8 cellular contexts compared by ENCODE assay signal in genomic region chr1:171655215-171656116, GRCh38. TPM values are rescaled to one million over a fixed set of nuclear protein-coding genes. Genes with fewer than 3 reads are reported as not detected.
DNase-seq lines count a peak whose midpoint lies in the region; ATAC-seq, FAIRE-seq and TF ChIP-seq lines count a peak whose summit lies in the region.
"Had no signal": no experiment of that assay in that cellular context is flagged by ENCODE, and none has a peak within 500 bp of the region (broad histone marks: within the 10 kb centered on the region; RNA-seq: fewer than 3 reads in every experiment).

No MANE protein-coding gene starts in this region.

- intact Hi-C loops in GM12878 (cut with micrococcal nuclease; ENCODE audit: unreplicated experiment) = loop anchor here (1.0 to 2.0 kb wide), 2 partner anchors 61 to 329 kb away; no protein-coding TSS in a partner anchor

- H3K27me3 ChIP-seq in GM12878 (replicated peaks in 1 of 2; ENCODE audit: control insufficient read depth in 2 of 2, insufficient read depth in 2 of 2, low read length in 1 of 2) = peaks cover 0 to 3% of the 10 kb centered on the region in 2 experiments; a peak in 1 of 4 replicates

- CTCF ChIA-PET in GM12878 (lab: Yijun Ruan, JAX) = interaction anchor here (0.6 to 7.3 kb wide), 38 partner anchors 8 to 343 kb away, joined by 3 to 68 read pairs (median 4); partner anchors contain the start of gene VAMP4

- H3K4me2 ChIP-seq in GM12878 (ENCODE audit: control insufficient read depth, insufficient read depth) = peak overlapping the region; percentile 50; the same call in 1 of the 2 replicates

- SMC1A ChIA-PET in GM12878 (lab: Charles Lee; ENCODE audit: uncharacterized antibody, unreplicated experiment) = interaction anchor here (0.7 to 4.2 kb wide), 14 partner anchors 10 to 1012 kb away, joined by 3 to 32 read pairs (median 3); partner anchors contain the start of gene VAMP4

- no peak for TF ChIP-seq POLR2A in GM12878 (IDR thresholded peaks at IDR 0.05; ENCODE audit: low read depth, low read length)

- no peak overlapping the region for H3K27ac ChIP-seq in GM12878 (ENCODE audit: control insufficient read depth, insufficient read depth)

- 11% methylated on average over 21 of the region's 21 CpGs for WGBS in GM12878 (ENCODE audit: insufficient coverage, insufficient replicate concordance, low lambda C conversion rate, missing lambda C conversion rate)

- peak overlapping the region; percentile 62 for H2AFZ ChIP-seq in GM12878 (ENCODE audit: control insufficient read depth, low read depth, low read length)

- ATAC-seq in GM18502 (IDR thresholded peaks at IDR 0.05; ENCODE audit: poor library complexity, unreplicated experiment) (peak; percentile 74), HG03460 (IDR thresholded peaks at IDR 0.05; ENCODE audit: unreplicated experiment) (peak; percentile 73), GM12878 (peak; percentile 97), GM18907 (IDR thresholded peaks at IDR 0.05; ENCODE audit: unreplicated experiment) (no peak)

- peaks cover 15% of the 10 kb centered on the region for H3K27me3 Mint-ChIP-seq in T-helper 2 cell treated with Interferon-gamma antibody and Interleukin-4, amounts not matched to agents 5 μg/mL and 100 μg/mL, for 36 hours (ENCODE audit: low read depth)
- peaks cover 7 to 25% (median 10%) of the 10 kb centered on the region in 3 donors for H3K27me3 Mint-ChIP-seq in immature natural killer cell (ENCODE audit: low read depth in 3 of 3)

- TF ChIP-seq RAD21 in GM12878 (IDR thresholded peaks at IDR 0.05; ENCODE audit: insufficient read depth, low read depth, low read length) = peak; percentile 62

- H4K20me1 ChIP-seq in GM12878 (ENCODE audit: control insufficient read depth, insufficient read depth) = no peaks in the 10 kb centered on the region

- FAIRE-seq in GM12878 (lab: Jason Lieb, UNC) = peak; percentile 59

- no peaks in the 10 kb centered on the region for H3K9me3 ChIP-seq in GM12878 (replicated peaks; ENCODE audit: control insufficient read depth, insufficient read depth, low read length)

- H3K36me3 ChIP-seq in GM12878 (ENCODE audit: control insufficient read depth in 2 of 2, insufficient read depth in 2 of 2, low read length in 1 of 2) = no peaks in the 10 kb centered on the region

- no peak overlapping the region for H3K9ac ChIP-seq in GM12878 (ENCODE audit: control insufficient read depth, insufficient read depth, low read length)

- H3K4me3 Mint-ChIP-seq in T-helper 2 cell treated with Interferon-gamma antibody and Interleukin-4, amounts not matched to agents 5 μg/mL and 100 μg/mL, for 36 hours = peak overlapping the region; percentile 62
- H3K4me3 Mint-ChIP-seq in immature natural killer cell = peak overlapping the region in 2 of 5 donors; percentile 45 to 59

- POLR2A ChIA-PET in GM12878 (lab: Charles Lee) = interaction anchor here (0.8 to 1.2 kb wide), 2 partner anchors 11 to 22 kb away, joined by 3 to 8 read pairs; no protein-coding TSS in a partner anchor

- no TSS peak for BruUV-seq in GM12878 (replicated peaks; lab: Mats Ljungman, UMichigan)

- TF ChIP-seq CTCF in GM12878 (IDR thresholded peaks at IDR 0.05 in 2 of 3, conservative IDR thresholded peaks at IDR 0.05 in 1 of 3; ENCODE audit: control insufficient read depth in 2 of 3, extremely low read depth in 1 of 3, insufficient read depth in 1 of 3, low read depth in 3 of 3, low read length in 3 of 3) = peak; percentile 62 to 89 (median 86)

- no peaks in the 10 kb centered on the region for H3K36me3 Mint-ChIP-seq in T-helper 2 cell treated with Interferon-gamma antibody and Interleukin-4, amounts not matched to agents 5 μg/mL and 100 μg/mL, for 36 hours (ENCODE audit: low read depth)
- no peaks in the 10 kb centered on the region for H3K36me3 Mint-ChIP-seq in immature natural killer cell

- H3K9me3 Mint-ChIP-seq in T-helper 2 cell treated with Interferon-gamma antibody and Interleukin-4, amounts not matched to agents 5 μg/mL and 100 μg/mL, for 36 hours = no peaks in the 10 kb centered on the region
- H3K9me3 Mint-ChIP-seq in immature natural killer cell = no peaks in the 10 kb centered on the region

- H3K79me2 ChIP-seq in GM12878 (ENCODE audit: control insufficient read depth, insufficient read depth, low read length) = no peaks in the 10 kb centered on the region

- RAD21 ChIA-PET in GM12878 (lab: Charles Lee; ENCODE audit: unreplicated experiment) = interaction anchor here (0.7 to 3.9 kb wide), 10 partner anchors 11 to 326 kb away, joined by 3 to 19 read pairs (median 4); partner anchors contain the start of gene METTL13

- H3K4me1 ChIP-seq in GM12878 (ENCODE audit: control insufficient read depth, insufficient read depth, low read length) = no peaks in the 10 kb centered on the region

- peaks cover 8% of the 10 kb centered on the region for H3K4me1 Mint-ChIP-seq in T-helper 2 cell treated with Interferon-gamma antibody and Interleukin-4, amounts not matched to agents 5 μg/mL and 100 μg/mL, for 36 hours (ENCODE audit: low read depth)
- H3K4me1 Mint-ChIP-seq in immature natural killer cell = peaks cover 6 to 8% of the 10 kb centered on the region in 2 donors

- no peak overlapping the region for H3K27ac Mint-ChIP-seq in T-helper 2 cell treated with Interferon-gamma antibody and Interleukin-4, amounts not matched to agents 5 μg/mL and 100 μg/mL, for 36 hours
- H3K27ac Mint-ChIP-seq in immature natural killer cell = no peak overlapping the region

- in situ Hi-C loops in GM12878 (cut with MboI) = no loop called here

- no peak for TF ChIP-seq EP300 in GM12878 (IDR thresholded peaks at IDR 0.05; ENCODE audit: borderline replicate concordance in 1 of 2, control insufficient read depth in 1 of 2, low read depth in 2 of 2, low read length in 2 of 2)

- DNase-seq in T-helper 2 cell treated with Interferon-gamma antibody and Interleukin-4, amounts not matched to agents 5 μg/mL and 100 μg/mL, for 36 hours (ENCODE audit: low spot score) = peak; percentile 61
- no peak for DNase-seq in GM12878 (ENCODE audit: low read depth, low spot score)
- peak; percentile 24 to 48 (median 35) for DNase-seq in immature natural killer cell
- peak; percentile 64 to 68 for DNase-seq in stimulated activated CD4-positive, alpha-beta T cell treated with anti-CD3 and anti-CD28 coated beads, Interleukin-1b, Interleukin-23, amount 100 ng/mL, for 4 hours (ENCODE audit: low read depth in 2 of 2)

- no peak overlapping the region for H3K4me3 ChIP-seq in GM12878

TF ChIP-seq in GM12878, 131 proteins besides CTCF, POLR2A, EP300 and RAD21:
- TF ChIP-seq NFXL1 (IDR thresholded peaks at IDR 0.05; ENCODE audit: borderline replicate concordance) (no peak), NBN (IDR thresholded peaks at IDR 0.05) (0 out of 2 replicates have a peak, but pooled peaks have one; percentile 30), BRCA1 (IDR thresholded peaks at IDR 0.05; ENCODE audit: low read depth, low read length) (no peak), YY1 (IDR thresholded peaks at IDR 0.05; ENCODE audit: low read depth, low read length) (peak; percentile 85), SMC3 (IDR thresholded peaks at IDR 0.05; ENCODE audit: borderline replicate concordance, low read length) (peak; percentile 53; the same call in 1 of the 2 replicates), IKZF1 (conservative IDR thresholded peaks at IDR 0.05) (peak; percentile 35; the same call in 1 of the 2 replicates)

RNA-seq across cellular contexts. Expression of gene MYOC, which starts 3.0 kb away (rescaled TPM):
- total RNA-seq in GM12878 (2013; cell fraction: nucleolus; rRNA removed) = not detected in 2 replicates
- total RNA-seq in GM12878 (2014; rRNA removed) = not detected in 2 replicates
- total RNA-seq in GM12878 (2014; rRNA removed; fragmentation: Illumina TruSeq; extraction: Trizol) = not detected in 2 replicates
- total RNA-seq in GM12878 (2021) = not detected in 2 replicates
- polyA plus RNA-seq in GM12878 (2011; ENCODE audit: low read depth) = not detected
- polyA plus RNA-seq in GM12878 (2011; rRNA removed) = 0.07 TPM in 1 of 2 replicates, not detected in the other
- polyA plus RNA-seq in GM12878 (2011; cell fraction: cytosol; rRNA removed) = 0.03 TPM in 1 of 2 replicates, not detected in the other
- not detected in 2 replicates for polyA plus RNA-seq in GM12878 (2011; cell fraction: nucleus; rRNA removed)
- polyA plus RNA-seq in GM12878 (2012) = not detected in 2 replicates
- polyA plus RNA-seq in GM12878 (2014; fragmentation: Illumina TruSeq; extraction: Trizol) = not detected in 2 replicates
- polyA plus RNA-seq in GM12878 (2014; fragmentation: Nextera tagmentation; extraction: Ambion mirVana) = not detected
- not detected in 2 replicates for polyA plus RNA-seq in GM12878 (2014; rRNA removed)
- not detected for polyA plus RNA-seq in GM12878 (2016; fragmentation: Nextera tagmentation; extraction: Ambion mirVana)
- polyA minus RNA-seq in GM12878 (2011; rRNA and poly(A)+ RNA removed) = 0.15 TPM in 1 of 2 replicates, not detected in the other
- not detected in 2 replicates for polyA minus RNA-seq in GM12878 (2011; cell fraction: cytosol; rRNA and poly(A)+ RNA removed)
- not detected in 2 replicates for polyA minus RNA-seq in GM12878 (2011; cell fraction: nucleus; rRNA and poly(A)+ RNA removed)
- polyA plus RNA-seq in immature natural killer cell = not detected
- polyA plus RNA-seq: neural cell had no signal

RNA-seq across cellular contexts. Expression of gene MYOCOS, which starts 33.4 kb away (rescaled TPM):
- not detected in 2 replicates for total RNA-seq in GM12878 (2013; cell fraction: nucleolus; rRNA removed)
- 0.11 and 0.23 TPM in 2 replicates for total RNA-seq in GM12878 (2014; rRNA removed)
- total RNA-seq in GM12878 (2014; rRNA removed; fragmentation: Illumina TruSeq; extraction: Trizol) = 0.18 TPM in 1 of 2 replicates, not detected in the other
- total RNA-seq in GM12878 (2021) = not detected in 2 replicates
- not detected for polyA plus RNA-seq in GM12878 (2011; ENCODE audit: low read depth)
- 0.14 and 0.26 TPM in 2 replicates for polyA plus RNA-seq in GM12878 (2011; rRNA removed)
- polyA plus RNA-seq in GM12878 (2011; cell fraction: cytosol; rRNA removed) = 0.18 TPM in 1 of 2 replicates, not detected in the other
- 0.13 and 0.15 TPM in 2 replicates for polyA plus RNA-seq in GM12878 (2011; cell fraction: nucleus; rRNA removed)
- not detected in 2 replicates for polyA plus RNA-seq in GM12878 (2012)
- not detected in 2 replicates for polyA plus RNA-seq in GM12878 (2014; fragmentation: Illumina TruSeq; extraction: Trizol)
- polyA plus RNA-seq in GM12878 (2014; fragmentation: Nextera tagmentation; extraction: Ambion mirVana) = under 1 TPM in 1 of 2 experiments, not detected in 1; 0.15 TPM
- polyA plus RNA-seq in GM12878 (2014; rRNA removed) = not detected in 2 replicates
- polyA plus RNA-seq in GM12878 (2016; fragmentation: Nextera tagmentation; extraction: Ambion mirVana) = under 1 TPM; 0.12 to 0.24 TPM
- 0.15 and 0.72 TPM in 2 replicates for polyA minus RNA-seq in GM12878 (2011; rRNA and poly(A)+ RNA removed)
- not detected in 2 replicates for polyA minus RNA-seq in GM12878 (2011; cell fraction: cytosol; rRNA and poly(A)+ RNA removed)
- 0.48 and 0.86 TPM in 2 replicates for polyA minus RNA-seq in GM12878 (2011; cell fraction: nucleus; rRNA and poly(A)+ RNA removed)
- not detected for polyA plus RNA-seq in immature natural killer cell
- polyA plus RNA-seq: neural cell had no signal
